ENCODE assay signal across 9 cellular contexts in genomic region chr6:16421462-16421960, GRCh38.
A peak's percentile ranks its signal among the peaks of the same experiment; 100 is the strongest.
DNase-seq lines count a peak whose midpoint lies in the region; ATAC-seq and TF ChIP-seq lines count a peak whose summit lies in the region.
"Had no signal": no experiment of that assay in that cellular context is flagged by ENCODE, and none has a peak within 500 bp of the region (broad histone marks: within the 10 kb centered on the region; RNA-seq: fewer than 3 reads in every experiment).

No MANE protein-coding gene starts in this region.

- H3K9me3 Mint-ChIP-seq in T-cell: no peaks in the 10 kb centered on the region
- H3K9me3 Mint-ChIP-seq in natural killer cell treated with Interleukin-12 subunit alpha and Interleukin-12 subunit beta and Interleukin-15 and Interleukin-18, amount 100 ng/mL, for 72 hours: no peaks in the 10 kb centered on the region

- POLR2A ChIA-PET in T-cell (lab: Charles Lee) (interaction anchor here (0.6 to 1.9 kb wide), 9 partner anchors 15 to 759 kb away, joined by 3 to 12 read pairs (median 4); partner anchors contain the start of genes ATXN1 (in 1 of the 2) and DTNBP1 (in 1 of the 2)), RWPE1 (lab: Yijun Ruan, JAX; ENCODE audit: low non-redundant PET) (no interaction called here)

- CTCF ChIA-PET in T-cell (lab: Charles Lee): interaction anchor here (0.8 to 1.9 kb wide), 8 partner anchors 12 to 279 kb away, joined by 3 to 6 read pairs (median 4); no protein-coding TSS in a partner anchor
- CTCF ChIA-PET in RWPE1 (lab: Yijun Ruan, JAX): no interaction called here

- no peak for DNase-seq in T-cell
- no peak for DNase-seq in natural killer cell treated with Interleukin-12 subunit alpha and Interleukin-12 subunit beta and Interleukin-15 and Interleukin-18, amount 100 ng/mL, for 72 hours (ENCODE audit: low spot score)
- DNase-seq in RWPE1 (ENCODE audit: low spot score): no peak
- DNase-seq in NCI-H1105 (lab: John Stamatoyannopoulos, UW): no peak
- DNase-seq in NCI-H226: no peak
- no peak for DNase-seq in NCI-H1417 (lab: John Stamatoyannopoulos, UW)
- DNase-seq: NCI-H345 had no signal

- peak overlapping the region; percentile 69 to 75 (median 72) for H3K4me3 Mint-ChIP-seq in T-cell
- peak overlapping the region; percentile 84 for H3K4me3 Mint-ChIP-seq in natural killer cell treated with Interleukin-12 subunit alpha and Interleukin-12 subunit beta and Interleukin-15 and Interleukin-18, amount 100 ng/mL, for 72 hours

- peak overlapping the region; percentile 88 to 95 for H3K27ac Mint-ChIP-seq in T-cell
- H3K27ac Mint-ChIP-seq in natural killer cell treated with Interleukin-12 subunit alpha and Interleukin-12 subunit beta and Interleukin-15 and Interleukin-18, amount 100 ng/mL, for 72 hours: peak overlapping the region; percentile 97 to 99

- peaks cover 46 to 67% (median 65%) of the 10 kb centered on the region in 3 donors for H3K4me1 Mint-ChIP-seq in T-cell
- peaks cover 49 to 51% of the 10 kb centered on the region in 2 donors for H3K4me1 Mint-ChIP-seq in natural killer cell treated with Interleukin-12 subunit alpha and Interleukin-12 subunit beta and Interleukin-15 and Interleukin-18, amount 100 ng/mL, for 72 hours (ENCODE audit: low read depth in 2 of 2)

- H3K36me3 Mint-ChIP-seq in T-cell: peaks cover 16% of the 10 kb centered on the region
- no peaks in the 10 kb centered on the region for H3K36me3 Mint-ChIP-seq in natural killer cell treated with Interleukin-12 subunit alpha and Interleukin-12 subunit beta and Interleukin-15 and Interleukin-18, amount 100 ng/mL, for 72 hours

- ATAC-seq in GM18907 (IDR thresholded peaks at IDR 0.05; ENCODE audit: unreplicated experiment) (peak; percentile 21), HG02642 (IDR thresholded peaks at IDR 0.05; ENCODE audit: poor library complexity, unreplicated experiment) (peak; percentile 7), T-cell (replicated peaks in 1 of 4) (peak in 2 of 4 experiments; percentile 5)
- ATAC-seq in natural killer cell treated with Interleukin-12 subunit alpha and Interleukin-12 subunit beta and Interleukin-15 and Interleukin-18, amount 100 ng/mL, for 72 hours: no peak

- TF ChIP-seq CTCF in RWPE1 (conservative IDR thresholded peaks at IDR 0.05; ENCODE audit: low read depth): no peak

- H3K27ac ChIP-seq in RWPE1: no peak overlapping the region

- no peaks in the 10 kb centered on the region for H3K27me3 Mint-ChIP-seq in T-cell
- H3K27me3 Mint-ChIP-seq in natural killer cell treated with Interleukin-12 subunit alpha and Interleukin-12 subunit beta and Interleukin-15 and Interleukin-18, amount 100 ng/mL, for 72 hours: no peaks in the 10 kb centered on the region

Comparison
In these comparisons a context has a peak if more than half of its experiments do, and no peak if none do; other contexts are left out.
1. ATAC-seq: peak in GM18907 (single experiment) and HG02642 (single experiment); none in natural killer cell treated with Interleukin-12 subunit alpha and Interleukin-12 subunit beta and Interleukin-15 and Interleukin-18, amount 100 ng/mL, for 72 hours (0 of 2).